In the genomic region with DNA sequence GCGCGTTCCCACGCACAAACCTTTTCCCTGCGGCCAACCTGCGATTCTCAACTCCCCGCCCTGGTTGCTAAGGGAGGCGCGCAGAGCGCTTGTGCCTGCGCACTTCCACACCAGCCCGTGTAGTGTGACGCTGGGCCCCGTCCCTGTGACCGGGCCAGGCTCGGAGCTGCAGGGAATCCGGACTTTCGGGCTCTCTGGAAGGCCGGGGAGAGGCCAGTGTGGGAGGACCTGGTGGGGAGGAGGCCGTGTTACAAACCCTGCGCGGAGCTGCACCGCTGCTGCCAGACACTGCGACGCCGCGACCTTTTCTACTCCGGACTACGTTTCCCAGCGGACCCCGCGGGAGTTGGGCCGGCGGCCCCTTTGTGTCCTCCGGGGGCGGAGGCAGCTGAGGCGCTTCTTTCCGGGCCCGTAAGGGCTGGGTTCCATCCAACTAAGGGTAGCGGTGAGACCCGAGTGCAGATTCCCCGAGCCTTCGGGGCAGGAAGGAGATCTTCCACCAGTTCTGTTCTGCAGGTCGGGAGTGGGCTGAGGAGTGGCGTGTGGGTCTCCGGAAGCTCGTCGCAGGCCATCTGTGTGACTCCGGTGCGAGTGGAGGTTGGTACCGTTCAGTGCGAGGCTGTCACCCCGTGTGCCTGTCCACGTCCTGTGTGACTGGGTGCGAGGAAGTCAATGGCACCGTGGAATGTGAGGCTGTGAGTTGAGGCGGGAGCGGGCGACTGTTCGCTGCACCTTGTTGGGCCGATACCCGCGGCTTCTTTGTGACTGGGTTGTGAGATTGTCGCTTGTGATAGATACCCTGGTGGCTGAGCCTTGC, we compare ENCODE assay signal across 9 cellular contexts. TPM values are rescaled to one million over a fixed set of nuclear protein-coding genes. Genes with fewer than 3 reads are reported as not detected.
DNase-seq lines count a peak whose midpoint lies in the region; ATAC-seq and TF ChIP-seq lines count a peak whose summit lies in the region.
"Had no signal": no experiment of that assay in that cellular context is flagged by ENCODE, and none has a peak within 500 bp of the region (broad histone marks: within the 10 kb centered on the region; RNA-seq: fewer than 3 reads in every experiment).

Gene ZNF570 (plus strand): TSS at position 396 of the 817 bp plus-strand sequence. CDS start 999 bp downstream, outside the sequence.

- no peaks in the 10 kb centered on the region for H3K27me3 Mint-ChIP-seq in activated CD8-positive, alpha-beta T cell treated with anti-CD3 and anti-CD28 coated beads for 36 hours

- TF ChIP-seq CTCF in AG04450 (IDR thresholded peaks at IDR 0.05; ENCODE audit: low read depth, low read length) (no peak), lung (IDR thresholded peaks at IDR 0.05; ENCODE audit: control extremely low read depth, extremely low read depth) (no peak)
- TF ChIP-seq CTCF in activated CD8-positive, alpha-beta T cell treated with anti-CD3 and anti-CD28 coated beads for 36 hours (IDR thresholded peaks at IDR 0.05), result no peak

- WGBS in ectodermal cell, 2 experiments, result 1 to 2% methylated on average over 63 of the region's 63 CpGs
- 0 to 1% methylated on average over 63 of the region's 63 CpGs for WGBS in lung, 2 donors

- H3K4me3 ChIP-seq in AG04450 (ENCODE audit: low read depth, low read length) (peak within 1 kb of the TSS; percentile 100), ectodermal cell (ENCODE audit: insufficient read depth, low read depth, low read length) (peak within 1 kb of the TSS; percentile 86), lung (peak within 1 kb of the TSS; percentile 63)

- intact Hi-C loops in activated CD8-positive, alpha-beta T cell treated with anti-CD3 and anti-CD28 coated beads for 36 hours (cut with micrococcal nuclease), result loop anchor here (10.0 kb wide), 2 partner anchors 154 to 316 kb away; no protein-coding TSS in a partner anchor

- peak within 1 kb of the TSS; percentile 61 for H3K27ac ChIP-seq in AG04450 (ENCODE audit: low read depth, low read length)
- H3K27ac ChIP-seq in ectodermal cell (ENCODE audit: insufficient read depth, low read depth, low read length, poor library complexity, severe bottlenecking), result no peak within 1 kb of the TSS
- peak within 1 kb of the TSS; percentile 83 to 89 for H3K27ac ChIP-seq in lung (ENCODE audit: low read depth in 1 of 2, low read length in 1 of 2)

- H3K4me1 ChIP-seq in ectodermal cell (ENCODE audit: control insufficient read depth, insufficient read depth, low read length) (no peaks in the 10 kb centered on the region), lung (ENCODE audit: control insufficient read depth in 2 of 2, insufficient read depth in 2 of 2, low read length in 2 of 2) (peaks cover 8 to 11% of the 10 kb centered on the region in 2 donors)

- H3K9me3 ChIP-seq in AG04450 (ENCODE audit: control insufficient read depth, insufficient read depth, low read length) (peaks cover 41% of the 10 kb centered on the region), ectodermal cell (ENCODE audit: control insufficient read depth, low read length) (no peaks in the 10 kb centered on the region), lung (ENCODE audit: control insufficient read depth in 2 of 2, insufficient read depth in 1 of 2, low read length in 1 of 2) (peaks cover 0 to 9% of the 10 kb centered on the region in 2 donors)

- peaks cover 14% of the 10 kb centered on the region for H3K9me3 Mint-ChIP-seq in activated CD8-positive, alpha-beta T cell treated with anti-CD3 and anti-CD28 coated beads for 36 hours

- POLR2A ChIA-PET in AG04450 (lab: Yijun Ruan, JAX), result interaction anchor here (0.8 kb wide), 1 partner anchor 125 kb away, joined by 5 read pairs; the partner anchor contains the start of genes ZNF540 and ZNF571
- POLR2A ChIA-PET in activated CD8-positive, alpha-beta T cell treated with anti-CD3 and anti-CD28 coated beads for 36 hours (lab: Charles Lee), result interaction anchor here (0.8 to 1.4 kb wide), 6 partner anchors 41 to 631 kb away, joined by 3 to 7 read pairs (median 4); partner anchors contain the start of genes ZNF420, ZNF540, ZNF571 and ZNF790

- peaks cover 32% of the 10 kb centered on the region for H3K36me3 Mint-ChIP-seq in activated CD8-positive, alpha-beta T cell treated with anti-CD3 and anti-CD28 coated beads for 36 hours (ENCODE audit: low read depth)

- H3K4me3 Mint-ChIP-seq in activated CD8-positive, alpha-beta T cell treated with anti-CD3 and anti-CD28 coated beads for 36 hours, result peak within 1 kb of the TSS; percentile 85

- H3K36me3 ChIP-seq in ectodermal cell (ENCODE audit: control insufficient read depth, insufficient read depth, low read length) (peaks cover 21% of the 10 kb centered on the region), lung (ENCODE audit: control insufficient read depth in 2 of 2, insufficient read depth in 2 of 2, low read length in 2 of 2) (peaks cover 4 to 10% of the 10 kb centered on the region in 2 donors)

- peak; percentile 62 for DNase-seq in AG04450 (ENCODE audit: low read depth, low spot score)
- DNase-seq in NCI-H69 (lab: John Stamatoyannopoulos, UW), result peak; percentile 97
- peak; percentile 92 for DNase-seq in activated CD8-positive, alpha-beta T cell treated with anti-CD3 and anti-CD28 coated beads for 36 hours
- peak; percentile 89 for DNase-seq in lung (ENCODE audit: low spot score)
- DNase-seq in stimulated activated CD4-positive, alpha-beta T cell treated with anti-CD3 and anti-CD28 coated beads, TNF-alpha, amount 100 ng/mL, for 1 hour (ENCODE audit: low read depth in 3 of 3, low spot score in 1 of 3), result peak; percentile 62 to 76 (median 75)

- peak within 1 kb of the TSS; percentile 92 for H3K27ac Mint-ChIP-seq in activated CD8-positive, alpha-beta T cell treated with anti-CD3 and anti-CD28 coated beads for 36 hours

- peak; percentile 70 for ATAC-seq in GM18909 (IDR thresholded peaks at IDR 0.05; ENCODE audit: poor library complexity, unreplicated experiment)
- ATAC-seq in HG03342 (IDR thresholded peaks at IDR 0.05; ENCODE audit: unreplicated experiment), result peak; percentile 57
- ATAC-seq in activated CD8-positive, alpha-beta T cell treated with anti-CD3 and anti-CD28 coated beads for 36 hours, result peak; percentile 71
- ATAC-seq in lung (ENCODE audit: insufficient read depth, low FRiP score), result peak; percentile 83
- ATAC-seq: HCT116 had no signal

- H3K27me3 ChIP-seq in AG04450 (ENCODE audit: control insufficient read depth, insufficient read depth, low read length) (no peaks in the 10 kb centered on the region), ectodermal cell (ENCODE audit: control insufficient read depth, insufficient read depth, low read length, poor library complexity, severe bottlenecking) (no peaks in the 10 kb centered on the region), lung (ENCODE audit: control insufficient read depth, insufficient read depth) (no peaks in the 10 kb centered on the region)

- H3K4me1 Mint-ChIP-seq in activated CD8-positive, alpha-beta T cell treated with anti-CD3 and anti-CD28 coated beads for 36 hours (ENCODE audit: low read depth), result peaks cover 22% of the 10 kb centered on the region

- CTCF ChIA-PET in AG04450 (lab: Charles Lee), result no interaction called here
- CTCF ChIA-PET in activated CD8-positive, alpha-beta T cell treated with anti-CD3 and anti-CD28 coated beads for 36 hours (lab: Charles Lee), result no interaction called here

RNA-seq across cellular contexts. Expression of gene ZNF570, which starts in this region (rescaled TPM):
- polyA plus RNA-seq in AG04450 (2011; rRNA removed), result 4.8 and 5.4 TPM in 2 replicates
- 7.9 and 8.1 TPM in 2 replicates for polyA minus RNA-seq in AG04450 (2011; rRNA and poly(A)+ RNA removed)
- 1 to 10 TPM; 5.2 to 5.3 TPM for total RNA-seq in activated CD8-positive, alpha-beta T cell treated with anti-CD3 and anti-CD28 coated beads for 36 hours
- polyA plus RNA-seq in ectodermal cell (2013, experiment 1 of 4), result 7.6 TPM
- polyA plus RNA-seq in ectodermal cell (2013, experiment 2 of 4), result 7.7 TPM
- polyA plus RNA-seq in ectodermal cell (2013, experiment 3 of 4), result 6.8 TPM
- polyA plus RNA-seq in ectodermal cell (2013, experiment 4 of 4), result 6.2 TPM
- total RNA-seq in lung, result 1 to 10 TPM; 5.1 to 8.8 TPM
- 1 to 10 TPM; 1.1 to 1.6 TPM for polyA plus RNA-seq in lung
